In the genomic region with DNA sequence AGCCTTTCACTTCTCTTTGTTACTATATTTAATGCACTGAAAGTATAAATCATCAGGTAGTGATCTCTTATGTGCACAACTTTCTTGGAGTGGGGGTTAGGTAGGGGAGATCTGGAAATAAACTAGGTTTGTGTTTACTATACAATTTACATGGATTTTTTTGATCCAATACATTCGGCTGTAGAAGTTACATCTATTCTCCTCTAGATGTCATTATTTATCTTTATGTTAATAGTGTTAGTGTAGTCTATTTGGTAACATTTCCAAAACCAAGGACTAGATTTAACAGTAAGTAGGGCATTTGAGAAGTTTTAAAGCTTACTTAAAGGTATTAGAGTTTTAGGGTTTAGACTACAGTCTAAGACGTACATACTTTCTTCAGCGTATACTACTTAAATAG, we compare ENCODE assay signal across 9 cellular contexts. TPM values are rescaled to one million over a fixed set of nuclear protein-coding genes. Genes with fewer than 3 reads are reported as not detected.
A peak's percentile ranks its signal among the peaks of the same experiment; 100 is the strongest.
DNase-seq lines count a peak whose midpoint lies in the region; ATAC-seq, FAIRE-seq and TF ChIP-seq lines count a peak whose summit lies in the region.
"Had no signal": no experiment of that assay in that cellular context is flagged by ENCODE, and none has a peak within 500 bp of the region (broad histone marks: within the 10 kb centered on the region; RNA-seq: fewer than 3 reads in every experiment).

No MANE protein-coding gene starts in this region.

- ATAC-seq in GM21786 (IDR thresholded peaks at IDR 0.05; ENCODE audit: unreplicated experiment): no peak

- no peak for FAIRE-seq in bronchial epithelial cell (lab: Jason Lieb, UNC)

- H3K4me3 ChIP-seq in bronchial epithelial cell (ENCODE audit: low read depth, low read length): no peak overlapping the region
- H3K4me3 ChIP-seq in MG63: no peak overlapping the region

- peaks cover 21% of the 10 kb centered on the region for H3K4me1 Mint-ChIP-seq in neural crest cell

- H3K27me3 Mint-ChIP-seq in neural crest cell (ENCODE audit: low read depth): no peaks in the 10 kb centered on the region
- H3K27me3 Mint-ChIP-seq: CD8-positive, alpha-beta memory T cell had no signal

- H3K9me3 Mint-ChIP-seq in neural crest cell: no peaks in the 10 kb centered on the region
- H3K9me3 Mint-ChIP-seq: CD8-positive, alpha-beta memory T cell had no signal

- TF ChIP-seq CTCF in bronchial epithelial cell (IDR thresholded peaks at IDR 0.05; ENCODE audit: insufficient read depth, low read length, severe bottlenecking) (no peak), neural crest cell (conservative IDR thresholded peaks at IDR 0.05) (peak; percentile 57)

- H3K36me3 ChIP-seq in bronchial epithelial cell (ENCODE audit: control insufficient read depth, insufficient read depth, low read length) (peaks cover 3% of the 10 kb centered on the region), MG63 (peaks cover 45% of the 10 kb centered on the region)

- H3K27me3 ChIP-seq in bronchial epithelial cell (ENCODE audit: control insufficient read depth, insufficient read depth, low read length) (no peaks in the 10 kb centered on the region), MG63 (no peaks in the 10 kb centered on the region)

- no peaks in the 10 kb centered on the region for H3K9me3 ChIP-seq in MG63

- no peak overlapping the region for H3K27ac Mint-ChIP-seq in neural crest cell (ENCODE audit: unreplicated experiment)

- H3K36me3 Mint-ChIP-seq in neural crest cell (ENCODE audit: low read depth): peaks cover 25% of the 10 kb centered on the region

- H3K4me3 Mint-ChIP-seq in neural crest cell: peak overlapping the region; percentile 66

- DNase-seq in NCI-H1436 (lab: John Stamatoyannopoulos, UW) (peak; percentile 1), NCI-H1436 treated with DMSO at 0.1 percent for 48 hours (lab: John Stamatoyannopoulos, UW) (no peak), NAMALWA (ENCODE audit: low spot score) (peak; percentile 63), bronchial epithelial cell (ENCODE audit: low read depth) (peak; percentile 29), neural crest cell (ENCODE audit: low read depth, low spot score) (no peak), MG63 (no peak)
- no peak for DNase-seq in effector CD8-positive, alpha-beta T cell (lab: John Stamatoyannopoulos, UW)

RNA-seq across cellular contexts. Expression of gene VPS45, which starts 5.4 kb away (rescaled TPM):
- total RNA-seq in bronchial epithelial cell (21.6 and 29.3 TPM in 2 replicates), neural crest cell (48.8 and 53.1 TPM in 2 replicates)
- 26.4 and 47.3 TPM in 2 replicates for total RNA-seq in MG63 (2014; rRNA removed; shearing (Covaris generic); ENCODE audit: low replicate concordance)

Comparison
In these comparisons a context has a peak if more than half of its experiments do, and no peak if none do; other contexts are left out.
1. DNase-seq: peak in NCI-H1436 (single experiment), NAMALWA (single experiment) and bronchial epithelial cell (single experiment); none in NCI-H1436 treated with DMSO at 0.1 percent for 48 hours (single experiment), neural crest cell (single experiment), MG63 (single experiment) and effector CD8-positive, alpha-beta T cell (single experiment).